Comparison of ENCODE assay signal across 9 cellular contexts in the genomic region with DNA sequence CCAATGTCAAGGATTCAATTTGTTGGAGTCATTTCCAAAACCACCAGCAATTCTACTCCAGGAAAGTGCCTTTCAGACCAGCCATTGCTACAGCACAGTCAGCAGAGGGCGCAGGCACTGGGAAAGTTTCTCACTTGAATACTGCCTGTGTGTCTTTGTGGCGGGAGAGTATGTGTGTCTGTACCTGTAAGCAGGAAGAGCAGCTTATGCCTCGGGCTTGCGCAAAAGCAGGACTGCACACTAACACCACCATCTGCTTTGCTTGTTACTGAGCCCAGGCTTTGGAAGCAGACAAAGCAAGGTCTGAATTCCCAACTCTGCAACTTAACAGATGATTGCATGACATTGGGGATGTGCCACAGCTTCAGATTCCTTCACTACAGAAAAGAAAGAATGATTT. TPM values are rescaled to one million over a fixed set of nuclear protein-coding genes. Genes with fewer than 3 reads are reported as not detected.
DNase-seq lines count a peak whose midpoint lies in the region; ATAC-seq and TF ChIP-seq lines count a peak whose summit lies in the region.
"Had no signal": no experiment of that assay in that cellular context is flagged by ENCODE, and none has a peak within 500 bp of the region (broad histone marks: within the 10 kb centered on the region; RNA-seq: fewer than 3 reads in every experiment).

No MANE protein-coding gene starts in this region.

- H3K4me3 ChIP-seq in adrenal gland (no peak overlapping the region), retinal pigment epithelial cell (ENCODE audit: low read length) (no peak overlapping the region)

- CTCF ChIA-PET in HEK293T (lab: Yijun Ruan, JAX): interaction anchor here (0.5 to 3.6 kb wide), 8 partner anchors 10 to 235 kb away, joined by 3 to 26 read pairs (median 4); no protein-coding TSS in a partner anchor

- POLR2A ChIA-PET in HEK293T (lab: Yijun Ruan, JAX): no interaction called here

- no peaks in the 10 kb centered on the region for H3K36me3 ChIP-seq in adrenal gland (replicated peaks in 1 of 2)

- WGBS in adrenal gland, 4 donors: 4 to 13% (median 10%) methylated on average over 4 of the region's 4 CpGs

- peak; percentile 68 to 73 (median 72) for TF ChIP-seq CTCF in adrenal gland (IDR thresholded peaks at IDR 0.05)
- TF ChIP-seq CTCF in retinal pigment epithelial cell (conservative IDR thresholded peaks at IDR 0.05; ENCODE audit: low read depth, low read length): peak; percentile 99

- intact Hi-C loops in adrenal gland (cut with DNase I): loop anchor here in 1 of 2 donors (10.0 kb wide), 1 partner anchor 74 kb away; no protein-coding TSS in a partner anchor
- intact Hi-C loops in left ventricle myocardium superior (cut with micrococcal nuclease): no loop called here

- peaks cover 0 to 7% of the 10 kb centered on the region in 2 donors for H3K4me1 ChIP-seq in adrenal gland (replicated peaks in 1 of 2)

- peak; percentile 88 for ATAC-seq in left ventricle myocardium superior

- no peaks in the 10 kb centered on the region for H3K9me3 ChIP-seq in adrenal gland (replicated peaks in 1 of 3)

- no peak overlapping the region for H3K27ac ChIP-seq in adrenal gland

- TF ChIP-seq POLR2A in adrenal gland (IDR thresholded peaks at IDR 0.05): no peak

- peak; percentile 68 for DNase-seq in EH (ENCODE audit: low read depth)
- DNase-seq in HEK293T (ENCODE audit: extremely low spot score): peak; percentile 79
- peak; percentile 77 for DNase-seq in NCI-H1436 (lab: John Stamatoyannopoulos, UW)
- peak; percentile 98 for DNase-seq in SKM-1 treated with dmso at 0.1 percent for 144 hours (lab: John Stamatoyannopoulos, UW; ENCODE audit: unreplicated experiment)
- peak; percentile 55 to 80 (median 72) for DNase-seq in adrenal gland
- peak; percentile 65 for DNase-seq in left ventricle myocardium superior
- DNase-seq in retinal pigment epithelial cell (ENCODE audit: low read depth): peak; percentile 24
- DNase-seq in cortex of kidney (lab: John Stamatoyannopoulos, UW): no peak

- H3K27me3 ChIP-seq in adrenal gland: peaks cover 28% of the 10 kb centered on the region

TF ChIP-seq in HEK293T, 16 proteins besides CTCF, POLR2A, EP300 and RAD21:
- TF ChIP-seq ELF4 (IDR thresholded peaks at IDR 0.05) (no peak), SUZ12 (IDR thresholded peaks at IDR 0.05) (no peak), BHLHE40 (IDR thresholded peaks at IDR 0.05; ENCODE audit: borderline replicate concordance) (no peak), NFRKB (IDR thresholded peaks at IDR 0.05) (no peak)
TF ChIP-seq in HEK293T: peak in this region for 0.

RNA-seq across cellular contexts. Expression of gene CTSE, which starts 7.0 kb away (rescaled TPM):
- not detected for total RNA-seq in adrenal gland
- under 1 TPM in 1 of 3 donors, not detected in 2; 0.07 TPM for polyA plus RNA-seq in adrenal gland
- total RNA-seq in left ventricle myocardium superior: 0.15 TPM
- total RNA-seq: frontal cortex had no signal

RNA-seq across cellular contexts. Expression of gene RHEX, which starts 22.3 kb away (rescaled TPM):
- total RNA-seq in adrenal gland (not detected), left ventricle myocardium superior (1.0 TPM)
- polyA plus RNA-seq in adrenal gland: under 1 TPM in 2 of 3 donors, not detected in 1; 0.13 to 0.17 TPM

RNA-seq across cellular contexts. Expression of gene RAB7B, which starts 27.5 kb away (rescaled TPM):
- 1 to 10 TPM in 2 of 8 donors, under 1 TPM in 6; 0.17 to 1.9 (median 0.57) TPM for total RNA-seq in adrenal gland
- 1 to 10 TPM in 2 of 3 donors, under 1 TPM in 1; 0.88 to 3.5 (median 1.0) TPM for polyA plus RNA-seq in adrenal gland
- total RNA-seq in left ventricle myocardium superior: 1.6 TPM
